Comparison of ENCODE assay signal across 14 cellular contexts in the genomic region with DNA sequence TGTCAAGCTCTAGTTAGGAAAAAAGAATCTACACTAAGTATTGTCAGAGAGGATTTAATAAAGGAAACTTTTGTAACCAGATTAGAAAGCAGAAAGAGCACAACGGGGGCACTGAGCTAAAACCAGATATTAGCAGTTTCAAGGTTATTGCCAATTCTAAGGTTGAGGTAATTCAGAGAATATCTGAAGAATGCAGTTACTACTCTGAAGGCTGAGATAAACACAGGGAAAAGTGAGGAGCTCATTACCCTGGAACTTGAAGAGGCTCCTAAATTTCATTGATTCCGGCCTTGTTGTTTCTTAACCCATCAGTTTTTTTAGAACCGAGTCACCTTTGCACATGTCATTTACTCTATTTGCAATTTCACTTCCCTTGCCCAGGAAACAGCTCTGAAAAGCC.
"Had no signal": no experiment of that assay in that cellular context is flagged by ENCODE, and none has a peak within 500 bp of the region (broad histone marks: within the 10 kb centered on the region; RNA-seq: fewer than 3 reads in every experiment).

No MANE protein-coding gene starts in this region.

- H3K4me1 ChIP-seq: gastrocnemius medialis, tibial artery had no signal

- H3K27me3 ChIP-seq: cardiac muscle cell, gastrocnemius medialis, tibial artery had no signal

- H3K36me3 ChIP-seq: cardiac muscle cell, gastrocnemius medialis, tibial artery had no signal

- DNase-seq: activated CD4-positive, alpha-beta T cell treated with anti-CD3 and anti-CD28 coated beads, Interleukin-2, amount 50 U/mL, for 4 hours; activated CD4-positive, CD25-positive, alpha-beta regulatory T cell treated with anti-CD3 and anti-CD28 coated beads, Interleukin-2, amount 50 U/mL, for 72 hours; activated CD8-positive, alpha-beta memory T cell treated with anti-CD3 and anti-CD28 coated beads, Interleukin-2, amount 10 ng/mL, durations not matched to agents 7 days and 5 days; activated gamma-delta T cell; activated T-cell treated with anti-CD3 and anti-CD28 coated beads, Interleukin-2, amount 50 U/mL, for 24 hours; anterior cingulate cortex; gastrocnemius medialis; kidney; naive B cell; posterior cingulate gyrus; right cardiac atrium; tibial artery had no signal

- ATAC-seq: activated CD8-positive, alpha-beta memory T cell treated with anti-CD3 and anti-CD28 coated beads, Interleukin-2, amount 10 ng/mL, durations not matched to agents 7 days and 5 days; gastrocnemius medialis; right cardiac atrium; stimulated activated memory B cell treated with anti-CD40 and anti-IgM and Interleukin-4, amounts not matched to agents 10 μg/mL and 1 μg/mL and 100 μg/mL, for 72 hours had no signal

- H3K4me3 ChIP-seq: cardiac muscle cell, gastrocnemius medialis, tibial artery had no signal

- H3K9me3 ChIP-seq: gastrocnemius medialis, tibial artery had no signal

- H3K27ac ChIP-seq: cardiac muscle cell, gastrocnemius medialis, tibial artery had no signal
